10 cellular contexts compared by ENCODE assay signal in genomic region chr4:100907465-100908454, GRCh38.
A peak's percentile ranks its signal among the peaks of the same experiment; 100 is the strongest.
DNase-seq lines count a peak whose midpoint lies in the region; ATAC-seq and TF ChIP-seq lines count a peak whose summit lies in the region.
"Had no signal": no experiment of that assay in that cellular context is flagged by ENCODE, and none has a peak within 500 bp of the region (broad histone marks: within the 10 kb centered on the region; RNA-seq: fewer than 3 reads in every experiment).

No MANE protein-coding gene starts in this region.

- no peaks in the 10 kb centered on the region for H3K27me3 ChIP-seq in CD4-positive, alpha-beta T cell (ENCODE audit: control insufficient read depth, insufficient read depth, low read length)
- H3K27me3 ChIP-seq in IMR-90 (ENCODE audit: control insufficient read depth, insufficient read depth, low read length) (no peaks in the 10 kb centered on the region), mammary epithelial cell (ENCODE audit: insufficient read depth, low read length) (no peaks in the 10 kb centered on the region)

- H2BK20ac ChIP-seq in IMR-90 (ENCODE audit: low read depth, low read length): no peak overlapping the region

- H2BK15ac ChIP-seq in IMR-90 (ENCODE audit: low read depth, low read length): no peak overlapping the region

- H4K5ac ChIP-seq in IMR-90 (ENCODE audit: low read depth, low read length): no peak overlapping the region

- H3K4ac ChIP-seq in IMR-90 (ENCODE audit: low read depth, low read length): no peak overlapping the region

- no peak for ATAC-seq in CD4-positive, alpha-beta T cell (ENCODE audit: poor library complexity)
- ATAC-seq in IMR-90 (ENCODE audit: low read depth): no peak
- no peak for ATAC-seq in GM19452 (IDR thresholded peaks at IDR 0.05; ENCODE audit: unreplicated experiment)

- no peak overlapping the region for H3K4me3 ChIP-seq in IMR-90 (ENCODE audit: insufficient read depth, low read depth, low read length)
- H3K4me3 ChIP-seq in mammary epithelial cell (replicated peaks in 1 of 3; ENCODE audit: insufficient read depth in 1 of 3, low read depth in 2 of 3, low read length in 3 of 3): no peak overlapping the region

- H3K36me3 ChIP-seq in IMR-90 (ENCODE audit: control insufficient read depth, insufficient read depth, low read length) (no peaks in the 10 kb centered on the region), mammary epithelial cell (ENCODE audit: insufficient read depth, low read length) (no peaks in the 10 kb centered on the region)

- no peak overlapping the region for H3K56ac ChIP-seq in IMR-90 (ENCODE audit: extremely low read depth, insufficient read depth, low read length)

- POLR2A ChIA-PET in CD4-positive, alpha-beta T cell (lab: Charles Lee): no interaction called here
- POLR2A ChIA-PET in IMR-90 (lab: Charles Lee; ENCODE audit: unreplicated experiment): no interaction called here

- H3K9ac ChIP-seq in IMR-90 (ENCODE audit: low read depth, low read length) (no peak overlapping the region), mammary epithelial cell (ENCODE audit: insufficient read depth, low read length) (no peak overlapping the region)

- no CpG with 5 or more reads among the region's 3 CpGs for WGBS in IMR-90 (ENCODE audit: extremely low coverage in 2 of 2, insufficient read length in 1 of 2), 2 experiments
- 69% methylated on average over 3 of the region's 3 CpGs for WGBS in mammary epithelial cell (ENCODE audit: low coverage, missing lambda C conversion rate)

- BruUV-seq in IMR-90 (replicated peaks; lab: Mats Ljungman, UMichigan): no TSS peak
- no TSS peak for BruUV-seq in mammary epithelial cell (replicated peaks; lab: Mats Ljungman, UMichigan)

- H3K27ac Mint-ChIP-seq in CD4-positive, alpha-beta T cell: no peak overlapping the region

- peak; percentile 34 for TF ChIP-seq CTCF in CD4-positive, alpha-beta T cell (IDR thresholded peaks at IDR 0.05)
- peak; percentile 21; the same call in 1 of the 2 replicates for TF ChIP-seq CTCF in IMR-90 (conservative IDR thresholded peaks at IDR 0.05; ENCODE audit: low read depth, low read length)
- TF ChIP-seq CTCF in mammary epithelial cell (conservative IDR thresholded peaks at IDR 0.05 in 1 of 2, IDR thresholded peaks at IDR 0.05 in 1 of 2; ENCODE audit: extremely low read depth in 1 of 2, insufficient read depth in 1 of 2, low read depth in 1 of 2, low read length in 2 of 2): peak; percentile 36 to 45

- no peaks in the 10 kb centered on the region for H3K79me2 ChIP-seq in mammary epithelial cell (ENCODE audit: insufficient read depth, low read length)

- no peaks in the 10 kb centered on the region for H3K9me3 ChIP-seq in CD4-positive, alpha-beta T cell (ENCODE audit: control insufficient read depth, low read length)
- H3K9me3 ChIP-seq in IMR-90 (ENCODE audit: control insufficient read depth, insufficient read depth, low read length): no peaks in the 10 kb centered on the region
- no peaks in the 10 kb centered on the region for H3K9me3 ChIP-seq in mammary epithelial cell (replicated peaks; ENCODE audit: insufficient read depth, low read length)

- no peak for DNase-seq in CD4-positive, alpha-beta T cell
- DNase-seq in IMR-90 (peak; percentile 5), mammary epithelial cell (peak; percentile 23), lung microvascular endothelial cell (ENCODE audit: low read depth in 2 of 2) (peak; percentile 32 to 37), superior temporal gyrus (ENCODE audit: extremely low spot score) (no peak), NCI-H510A treated with DMSO at 0.1 percent for 48 hours (lab: John Stamatoyannopoulos, UW) (no peak), GDM1 (lab: John Stamatoyannopoulos, UW) (no peak)
- DNase-seq: activated T-cell treated with anti-CD3 and anti-CD28 coated beads, Interleukin-2, amount 50 U/mL, for 48 hours; stimulated activated CD4-positive, alpha-beta T cell treated with anti-CD3 and anti-CD28 coated beads, Interleukin-2, amount 100 ng/mL, for 48 hours had no signal

- no peaks in the 10 kb centered on the region for H3K9me1 ChIP-seq in IMR-90 (ENCODE audit: insufficient read depth, low read length)

- TF ChIP-seq RAD21 in IMR-90 (IDR thresholded peaks at IDR 0.05; ENCODE audit: low read length): peak; percentile 37

- no peak for TF ChIP-seq POLR2A in IMR-90 (IDR thresholded peaks at IDR 0.05; ENCODE audit: low read depth, low read length)

- no peaks in the 10 kb centered on the region for H3K9me3 Mint-ChIP-seq in CD4-positive, alpha-beta T cell

- H3K4me2 ChIP-seq in IMR-90 (ENCODE audit: low read depth, low read length) (no peak overlapping the region), mammary epithelial cell (ENCODE audit: insufficient read depth, low read depth, low read length) (no peak overlapping the region)

- H2AK9ac ChIP-seq in IMR-90 (replicated peaks; ENCODE audit: low read depth, low read length, poor library complexity): no peak overlapping the region

- H3K27ac ChIP-seq in CD4-positive, alpha-beta T cell (ENCODE audit: low read depth, low read length): no peak overlapping the region
- H3K27ac ChIP-seq in IMR-90 (ENCODE audit: insufficient read depth, low read length) (no peak overlapping the region), mammary epithelial cell (ENCODE audit: insufficient read depth, low read depth, low read length) (no peak overlapping the region)

- in situ Hi-C loops in IMR-90 (cut with MboI; ENCODE audit: low sequenced_read_pairs) (no loop called here), mammary epithelial cell (cut with MboI; ENCODE audit: low sequenced_read_pairs in 2 of 2) (no loop called here)

- no peak overlapping the region for H3K18ac ChIP-seq in IMR-90 (ENCODE audit: low read depth, low read length)

- H4K91ac ChIP-seq in IMR-90 (ENCODE audit: insufficient read depth, low read depth, low read length): no peak overlapping the region

- no peak overlapping the region for H2AK5ac ChIP-seq in IMR-90 (ENCODE audit: low read depth, low read length)

- no peaks in the 10 kb centered on the region for H3K27me3 Mint-ChIP-seq in CD4-positive, alpha-beta T cell

- H3K4me3 Mint-ChIP-seq in CD4-positive, alpha-beta T cell: no peak overlapping the region

- H4K8ac ChIP-seq in IMR-90 (ENCODE audit: low read depth in 2 of 2, low read length in 2 of 2): no peak overlapping the region

- H2BK120ac ChIP-seq in IMR-90 (ENCODE audit: low read depth, low read length): no peak overlapping the region

- H4K20me1 ChIP-seq in IMR-90 (ENCODE audit: insufficient read depth, low read length) (no peaks in the 10 kb centered on the region), mammary epithelial cell (ENCODE audit: insufficient read depth, low read length) (no peaks in the 10 kb centered on the region)

- no peaks in the 10 kb centered on the region for H3K4me1 Mint-ChIP-seq in CD4-positive, alpha-beta T cell (ENCODE audit: low read depth)

- no peak overlapping the region for H2AFZ ChIP-seq in IMR-90 (replicated peaks; ENCODE audit: low read length, poor library complexity)
- H2AFZ ChIP-seq in mammary epithelial cell (ENCODE audit: low read depth, low read length): peak overlapping the region; percentile 29

- no peaks in the 10 kb centered on the region for H3K36me3 Mint-ChIP-seq in CD4-positive, alpha-beta T cell (ENCODE audit: low read depth)

- no peak overlapping the region for H3K14ac ChIP-seq in IMR-90 (replicated peaks; ENCODE audit: low read depth, low read length)

- CTCF ChIA-PET in CD4-positive, alpha-beta T cell (lab: Charles Lee): interaction anchor here (0.7 kb wide), 1 partner anchor 39 kb away, joined by 3 read pairs; no protein-coding TSS in a partner anchor
- CTCF ChIA-PET in IMR-90 (lab: Yijun Ruan, JAX) (no interaction called here), mammary epithelial cell (lab: Charles Lee; ENCODE audit: low non-redundant PET) (interaction anchor here (0.5 to 0.6 kb wide), 2 partner anchors 15 to 25 kb away, joined by 3 to 4 read pairs; no protein-coding TSS in a partner anchor)

- dilution Hi-C loops in IMR-90 (cut with HindIII; ENCODE audit: low sequenced_read_pairs, unreplicated experiment) (no loop called here), mammary epithelial cell (cut with HindIII; ENCODE audit: low sequenced_read_pairs) (no loop called here)

- no peak overlapping the region for H3K23ac ChIP-seq in IMR-90 (ENCODE audit: low read depth, low read length)

- intact Hi-C loops in CD4-positive, alpha-beta T cell (cut with DNase I, micrococcal nuclease): no loop called here
- intact Hi-C loops in IMR-90 (cut with micrococcal nuclease): loop anchor here (10.0 kb wide), 1 partner anchor 827 kb away; no protein-coding TSS in a partner anchor
- intact Hi-C loops in mammary epithelial cell (cut with micrococcal nuclease): loop anchor here (1.0 to 10.0 kb wide), 3 partner anchors 257 to 1355 kb away; no protein-coding TSS in a partner anchor

- H3K79me1 ChIP-seq in IMR-90 (ENCODE audit: low read depth in 1 of 2, low read length in 2 of 2): no peaks in the 10 kb centered on the region

- no peaks in the 10 kb centered on the region for H3K4me1 ChIP-seq in IMR-90 (ENCODE audit: control insufficient read depth, insufficient read depth, low read length)
- H3K4me1 ChIP-seq in mammary epithelial cell (ENCODE audit: insufficient read depth, low read length): no peaks in the 10 kb centered on the region

- no peak overlapping the region for H2BK5ac ChIP-seq in IMR-90 (ENCODE audit: low read depth, low read length, poor library complexity, severe bottlenecking)

TF ChIP-seq in IMR-90, 13 proteins besides CTCF, POLR2A, EP300 and RAD21:
- no peak for TF ChIP-seq BHLHE40 (IDR thresholded peaks at IDR 0.05; ENCODE audit: low read depth, low read length)
- peak; percentile 26; the same call in 1 of the 2 replicates for TF ChIP-seq SMC3 (IDR thresholded peaks at IDR 0.05; ENCODE audit: low read depth, low read length)
TF ChIP-seq in IMR-90: peak in this region for 1.

Comparison
In these comparisons a context has a peak if more than half of its experiments do, and no peak if none do; other contexts are left out.
1. DNase-seq: peak in IMR-90 (single experiment), mammary epithelial cell (single experiment) and lung microvascular endothelial cell (2 of 2); none in CD4-positive, alpha-beta T cell (0 of 10), superior temporal gyrus (single experiment), NCI-H510A treated with DMSO at 0.1 percent for 48 hours (single experiment) and GDM1 (single experiment).
2. intact Hi-C loops: an anchor here in IMR-90 (10.0 kb wide) and mammary epithelial cell (1.0 to 10.0 kb wide); none called in CD4-positive, alpha-beta T cell.
3. Peak in every context shown above with its lines, with median percentiles within 50 percentile points of each other: CTCF ChIP-seq.